In genomic region chr10:114498413-114499111, GRCh38 we compare ENCODE assay signal across 10 cellular contexts.
A peak's percentile ranks its signal among the peaks of the same experiment; 100 is the strongest.
DNase-seq lines count a peak whose midpoint lies in the region; ATAC-seq and TF ChIP-seq lines count a peak whose summit lies in the region.
"Had no signal": no experiment of that assay in that cellular context is flagged by ENCODE, and none has a peak within 500 bp of the region (broad histone marks: within the 10 kb centered on the region; RNA-seq: fewer than 3 reads in every experiment).

No MANE protein-coding gene starts in this region.

- DNase-seq in immature natural killer cell (peak in 1 of 3 donors; percentile 24), posterior vena cava (ENCODE audit: low spot score) (no peak), DMS 273 treated with DMSO at 0.1 percent for 48 hours (lab: John Stamatoyannopoulos, UW) (no peak), left colon (no peak), OCI-M2 (lab: John Stamatoyannopoulos, UW; ENCODE audit: unreplicated experiment) (no peak)
- DNase-seq: lower lobe of right lung, NCI-H524 treated with DMSO at 0.1 percent for 48 hours had no signal

- H3K27ac Mint-ChIP-seq in immature natural killer cell = peak overlapping the region; percentile 13 to 88 (median 77)

- intact Hi-C loops in posterior vena cava (cut with DNase I) (no loop called here), left colon (cut with DNase I, micrococcal nuclease) (no loop called here)

- H3K27me3 Mint-ChIP-seq in immature natural killer cell (ENCODE audit: low read depth in 3 of 3) = peaks cover 0 to 3% (median 2%) of the 10 kb centered on the region in 3 donors

- H3K4me1 Mint-ChIP-seq in immature natural killer cell = peaks cover 56 to 85% of the 10 kb centered on the region in 2 donors

- TF ChIP-seq POLR2A in GM18505 (IDR thresholded peaks at IDR 0.05; ENCODE audit: borderline replicate concordance, extremely low read depth, insufficient read depth, insufficient read length) = peak; percentile 40

- H3K9me3 Mint-ChIP-seq in immature natural killer cell = no peaks in the 10 kb centered on the region

- peaks cover 6 to 13% (median 10%) of the 10 kb centered on the region in 3 donors for H3K36me3 Mint-ChIP-seq in immature natural killer cell

- ATAC-seq in GM18505 (IDR thresholded peaks at IDR 0.05; ENCODE audit: unreplicated experiment) (peak; percentile 55), GM21526 (IDR thresholded peaks at IDR 0.05; ENCODE audit: low FRiP score, unreplicated experiment) (peak; percentile 59), HG03558 (IDR thresholded peaks at IDR 0.05; ENCODE audit: extremely low read depth, unreplicated experiment) (peak; percentile 40), left colon (no peak)
- ATAC-seq: lower lobe of right lung had no signal

- H3K4me3 Mint-ChIP-seq in immature natural killer cell = peak overlapping the region in 4 of 5 donors; percentile 18 to 37 (median 29)
